In genomic region chr11:110469101-110469500, GRCh38 we compare ENCODE assay signal across 8 cellular contexts.
"Had no signal": no experiment of that assay in that cellular context is flagged by ENCODE, and none has a peak within 500 bp of the region (broad histone marks: within the 10 kb centered on the region; RNA-seq: fewer than 3 reads in every experiment).

No MANE protein-coding gene starts in this region.

- ATAC-seq: HCT116 had no signal

- H3K9ac ChIP-seq: GM23248 had no signal

- H2AFZ ChIP-seq: GM23248 had no signal

- H3K9me3 ChIP-seq: HAP-1 had no signal

- H3K4me1 ChIP-seq: HAP-1 had no signal

- H3K27ac ChIP-seq: GM23248 had no signal

- H3K36me3 ChIP-seq: HAP-1 had no signal

- H3K4me3 Mint-ChIP-seq: HFFc6, IgD-negative memory B cell had no signal

- H3K4me3 ChIP-seq: GM23248, HAP-1 had no signal

- H3K27ac Mint-ChIP-seq: HFFc6, IgD-negative memory B cell had no signal

- H3K9me3 Mint-ChIP-seq: HFFc6, IgD-negative memory B cell had no signal

- DNase-seq: GM23248, GOT3, H7, HFFc6, KBM-7 had no signal

- H3K27me3 Mint-ChIP-seq: IgD-negative memory B cell had no signal
